ENCODE assay signal across 8 cellular contexts in the genomic region with DNA sequence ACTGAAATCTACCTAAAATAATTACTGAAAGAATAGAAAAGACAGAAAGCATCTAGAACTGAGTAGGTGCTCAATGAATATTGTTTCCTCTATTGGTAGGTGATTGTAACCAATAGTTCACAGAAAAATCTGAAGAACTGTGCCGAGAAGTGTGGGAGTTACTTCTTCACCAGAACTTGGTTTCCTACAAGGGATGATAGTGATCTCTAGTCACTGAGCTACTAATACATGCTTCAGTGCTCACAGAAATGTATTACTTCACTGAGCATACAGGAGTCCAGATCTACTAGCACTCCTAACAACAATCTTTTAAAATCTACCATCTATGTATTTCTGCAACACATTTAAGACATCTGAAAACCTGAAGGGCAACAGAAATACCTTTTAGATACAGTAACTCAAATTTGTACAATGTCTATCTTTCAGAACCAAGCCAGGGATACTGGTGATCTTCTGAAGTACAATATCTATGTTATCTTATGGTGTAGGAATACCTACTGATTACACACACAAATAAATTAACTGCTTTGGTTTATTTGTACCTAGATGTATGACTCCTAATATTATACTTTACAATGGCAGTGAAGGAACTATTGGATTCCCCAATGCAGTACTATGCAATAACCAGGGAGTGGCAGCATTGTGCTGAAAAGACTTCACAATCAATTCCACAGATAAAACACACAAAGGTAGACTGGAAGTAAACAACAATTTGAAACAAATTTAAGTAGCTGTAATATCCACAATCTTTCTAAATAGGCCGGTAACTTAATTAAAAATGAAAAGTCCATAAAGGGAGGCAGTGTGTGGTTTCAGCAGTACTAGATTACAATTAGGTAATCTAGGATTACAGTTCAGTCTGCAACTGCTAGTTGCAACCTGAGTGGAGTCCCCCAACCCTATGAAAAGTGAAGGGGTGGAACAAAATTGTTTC.
DNase-seq lines count a peak whose midpoint lies in the region; ATAC-seq lines count a peak whose summit lies in the region.

No MANE protein-coding gene starts in this region.

- peak overlapping the region; percentile 51 for H3K27ac Mint-ChIP-seq in activated CD4-positive, alpha-beta T cell treated with anti-CD3 and anti-CD28 coated beads, Interleukin-2, amount 10 ng/mL, durations not matched to agents 7 days and 5 days

- no peak overlapping the region for H3K4me3 Mint-ChIP-seq in activated CD4-positive, alpha-beta T cell treated with anti-CD3 and anti-CD28 coated beads, Interleukin-2, amount 10 ng/mL, durations not matched to agents 7 days and 5 days

- CTCF ChIA-PET in activated CD4-positive, alpha-beta T cell treated with anti-CD3 and anti-CD28 coated beads, Interleukin-2, amount 10 ng/mL, durations not matched to agents 7 days and 5 days (lab: Charles Lee): interaction anchor here (0.5 to 2.0 kb wide), 19 partner anchors 9 to 303 kb away, joined by 3 to 14 read pairs (median 3); no protein-coding TSS in a partner anchor

- peaks cover 29% of the 10 kb centered on the region for H3K4me1 Mint-ChIP-seq in activated CD4-positive, alpha-beta T cell treated with anti-CD3 and anti-CD28 coated beads, Interleukin-2, amount 10 ng/mL, durations not matched to agents 7 days and 5 days

- no peaks in the 10 kb centered on the region for H3K27me3 Mint-ChIP-seq in activated CD4-positive, alpha-beta T cell treated with anti-CD3 and anti-CD28 coated beads, Interleukin-2, amount 10 ng/mL, durations not matched to agents 7 days and 5 days

- H3K36me3 Mint-ChIP-seq in activated CD4-positive, alpha-beta T cell treated with anti-CD3 and anti-CD28 coated beads, Interleukin-2, amount 10 ng/mL, durations not matched to agents 7 days and 5 days (ENCODE audit: low read depth): peaks cover 2% of the 10 kb centered on the region

- ATAC-seq in GM21825 (IDR thresholded peaks at IDR 0.05; ENCODE audit: unreplicated experiment) (peak; percentile 62), HG02763 (IDR thresholded peaks at IDR 0.05; ENCODE audit: unreplicated experiment) (no peak)

- no peaks in the 10 kb centered on the region for H3K9me3 Mint-ChIP-seq in activated CD4-positive, alpha-beta T cell treated with anti-CD3 and anti-CD28 coated beads, Interleukin-2, amount 10 ng/mL, durations not matched to agents 7 days and 5 days

- POLR2A ChIA-PET in activated CD4-positive, alpha-beta T cell treated with anti-CD3 and anti-CD28 coated beads, Interleukin-2, amount 10 ng/mL, durations not matched to agents 7 days and 5 days (lab: Charles Lee): no interaction called here

- DNase-seq in DMS53 treated with DMSO at 0.1 percent for 48 hours (lab: John Stamatoyannopoulos, UW; ENCODE audit: unreplicated experiment) (peak; percentile 61), NCI-H2227 (lab: John Stamatoyannopoulos, UW; ENCODE audit: unreplicated experiment) (peak; percentile 57), globus pallidus (ENCODE audit: low spot score) (peak; percentile 60), pons (ENCODE audit: low spot score) (peak; percentile 82), islet precursor cell (no peak)
- DNase-seq in activated CD4-positive, alpha-beta T cell treated with anti-CD3 and anti-CD28 coated beads, Interleukin-2, amount 10 ng/mL, durations not matched to agents 7 days and 5 days: peak; percentile 59
